Comparison of ENCODE assay signal across 1 cellular context in the genomic region with DNA sequence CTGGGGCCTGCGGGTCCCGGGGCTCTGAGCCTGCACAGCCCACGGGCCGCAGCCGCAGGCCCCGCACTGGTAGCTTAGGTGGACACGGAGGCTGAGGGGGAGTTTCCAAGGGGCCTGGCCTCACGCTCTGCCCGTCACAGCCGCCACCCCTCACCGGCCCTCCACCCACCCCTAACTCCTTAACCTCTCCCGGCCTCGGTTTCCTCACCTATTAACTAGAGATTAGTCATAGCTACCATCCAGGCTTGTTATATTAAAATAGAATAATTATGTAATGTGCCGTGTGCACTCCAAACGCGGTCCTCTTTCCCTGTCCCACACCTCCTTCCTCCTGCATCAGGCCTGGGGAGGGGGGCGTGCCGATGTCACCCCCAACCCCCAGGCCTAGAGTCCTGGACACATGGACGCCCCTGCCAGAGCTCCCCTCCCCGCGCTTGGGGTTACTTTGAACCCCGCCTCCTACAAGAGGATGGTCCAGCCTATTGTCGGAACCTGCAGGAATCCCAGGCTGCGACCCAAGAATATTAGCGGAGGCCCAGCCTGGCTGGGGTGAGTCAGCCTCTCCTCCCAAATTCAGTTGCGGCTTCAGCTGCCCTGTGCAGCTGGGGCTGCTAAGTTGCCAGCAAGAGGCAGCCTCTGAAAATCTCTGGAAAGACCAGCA.
TF ChIP-seq lines count a peak whose summit lies in the region.

No MANE protein-coding gene starts in this region.

TF ChIP-seq in GM23338, 12 proteins besides CTCF, POLR2A, EP300 and RAD21 (continued from another document):
- TF ChIP-seq, protein P1, sequence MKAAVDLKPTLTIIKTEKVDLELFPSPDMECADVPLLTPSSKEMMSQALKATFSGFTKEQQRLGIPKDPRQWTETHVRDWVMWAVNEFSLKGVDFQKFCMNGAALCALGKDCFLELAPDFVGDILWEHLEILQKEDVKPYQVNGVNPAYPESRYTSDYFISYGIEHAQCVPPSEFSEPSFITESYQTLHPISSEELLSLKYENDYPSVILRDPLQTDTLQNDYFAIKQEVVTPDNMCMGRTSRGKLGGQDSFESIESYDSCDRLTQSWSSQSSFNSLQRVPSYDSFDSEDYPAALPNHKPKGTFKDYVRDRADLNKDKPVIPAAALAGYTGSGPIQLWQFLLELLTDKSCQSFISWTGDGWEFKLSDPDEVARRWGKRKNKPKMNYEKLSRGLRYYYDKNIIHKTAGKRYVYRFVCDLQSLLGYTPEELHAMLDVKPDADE (IDR thresholded peaks at IDR 0.05) = no peak
- TF ChIP-seq EZH2phosphoT487 (IDR thresholded peaks at IDR 0.05; ENCODE audit: unreplicated experiment) (no peak), POLR2AphosphoS5 (IDR thresholded peaks at IDR 0.05; ENCODE audit: low read depth) (no peak)
